Comparison of ENCODE assay signal across 26 cellular contexts in genomic region chr11:12981879-12982531, GRCh38. TPM values are rescaled to one million over a fixed set of nuclear protein-coding genes. Genes with fewer than 3 reads are reported as not detected.
DNase-seq lines count a peak whose midpoint lies in the region; ATAC-seq, FAIRE-seq and TF ChIP-seq lines count a peak whose summit lies in the region.
"Had no signal": no experiment of that assay in that cellular context is flagged by ENCODE, and none has a peak within 500 bp of the region (broad histone marks: within the 10 kb centered on the region; RNA-seq: fewer than 3 reads in every experiment).

No MANE protein-coding gene starts in this region.

- H3K9me3 ChIP-seq in A549 (no peaks in the 10 kb centered on the region), mammary epithelial cell (replicated peaks; ENCODE audit: insufficient read depth, low read length) (no peaks in the 10 kb centered on the region)
- H3K9me3 ChIP-seq: colonic mucosa had no signal

- H3K9me3 Mint-ChIP-seq in activated naive CD8-positive, alpha-beta T cell treated with anti-CD3 and anti-CD28 coated beads, Interleukin-2, amount 50 U/mL, for 24 hours, result no peaks in the 10 kb centered on the region
- H3K9me3 Mint-ChIP-seq in chondrocyte (ENCODE audit: low read depth), result no peaks in the 10 kb centered on the region
- H3K9me3 Mint-ChIP-seq: activated naive CD4-positive, alpha-beta T cell treated with anti-CD3 and anti-CD28 coated beads for 36 hours; activated T-cell treated with anti-CD3 and anti-CD28 coated beads, Interleukin-2, amount 50 U/mL, for 24 hours; CD4-positive, alpha-beta T cell; neural progenitor cell had no signal

- no peak overlapping the region for H3K4me3 ChIP-seq in A549
- H3K4me3 ChIP-seq in mammary epithelial cell (replicated peaks in 1 of 3; ENCODE audit: insufficient read depth in 1 of 3, low read depth in 2 of 3, low read length in 3 of 3), result no peak overlapping the region
- no peak overlapping the region for H3K4me3 ChIP-seq in fibroblast of villous mesenchyme (ENCODE audit: low read depth, low read length)
- H3K4me3 ChIP-seq: colonic mucosa, neural progenitor cell had no signal

- FAIRE-seq in A549 (lab: Jason Lieb, UNC) (no peak), RCC 7860 (lab: Jason Lieb, UNC) (no peak)
- FAIRE-seq: astrocyte, endometrium had no signal

- H3K4me2 ChIP-seq in A549 (no peak overlapping the region), mammary epithelial cell (ENCODE audit: insufficient read depth, low read depth, low read length) (no peak overlapping the region)
- H3K4me2 ChIP-seq: neural progenitor cell had no signal

- no peak for TF ChIP-seq RAD21 in A549 (conservative IDR thresholded peaks at IDR 0.05 in 1 of 2, IDR thresholded peaks at IDR 0.05 in 1 of 2)

- no peaks in the 10 kb centered on the region for H3K27me3 ChIP-seq in mammary epithelial cell (ENCODE audit: insufficient read depth, low read length)
- H3K27me3 ChIP-seq: colonic mucosa, neural progenitor cell had no signal

- H3K27ac Mint-ChIP-seq in activated naive CD8-positive, alpha-beta T cell treated with anti-CD3 and anti-CD28 coated beads, Interleukin-2, amount 50 U/mL, for 24 hours, result no peak overlapping the region
- H3K27ac Mint-ChIP-seq in chondrocyte (ENCODE audit: unreplicated experiment), result no peak overlapping the region
- H3K27ac Mint-ChIP-seq: activated naive CD4-positive, alpha-beta T cell treated with anti-CD3 and anti-CD28 coated beads for 36 hours; activated T-cell treated with anti-CD3 and anti-CD28 coated beads, Interleukin-2, amount 50 U/mL, for 24 hours; CD4-positive, alpha-beta T cell had no signal

- CTCF ChIA-PET in A549 (lab: Yijun Ruan, JAX), result interaction anchor here (1.1 to 10.9 kb wide), 3 partner anchors 18 to 693 kb away, joined by 4 to 123 read pairs (median 7); partner anchors contain the start of gene RASSF10
- CTCF ChIA-PET in mammary epithelial cell (lab: Charles Lee; ENCODE audit: low non-redundant PET), result no interaction called here

- dilution Hi-C loops in mammary epithelial cell (cut with HindIII; ENCODE audit: low sequenced_read_pairs), result no loop called here

- H3K36me3 ChIP-seq in mammary epithelial cell (ENCODE audit: insufficient read depth, low read length), result no peaks in the 10 kb centered on the region
- H3K36me3 ChIP-seq: colonic mucosa, neural progenitor cell had no signal

- H3K27me3 Mint-ChIP-seq in activated naive CD8-positive, alpha-beta T cell treated with anti-CD3 and anti-CD28 coated beads, Interleukin-2, amount 50 U/mL, for 24 hours, result peaks cover 3% of the 10 kb centered on the region
- peaks cover 43% of the 10 kb centered on the region for H3K27me3 Mint-ChIP-seq in chondrocyte (ENCODE audit: low read depth)

- peak; percentile 60 to 68; a peak in 2 of 6 replicates for ATAC-seq in A549
- no peak for ATAC-seq in activated naive CD8-positive, alpha-beta T cell treated with anti-CD3 and anti-CD28 coated beads, Interleukin-2, amount 50 U/mL, for 24 hours
- ATAC-seq: left colon had no signal

- no peaks in the 10 kb centered on the region for H3K79me2 ChIP-seq in mammary epithelial cell (ENCODE audit: insufficient read depth, low read length)

- H4K20me1 ChIP-seq in mammary epithelial cell (ENCODE audit: insufficient read depth, low read length), result no peaks in the 10 kb centered on the region

- 94% methylated on average over 2 of the region's 2 CpGs for WGBS in A549 (ENCODE audit: missing lambda C conversion rate)
- 100% methylated on average over 2 of the region's 2 CpGs for WGBS in mammary epithelial cell (ENCODE audit: low coverage, missing lambda C conversion rate)

- TF ChIP-seq EP300 in A549 (IDR thresholded peaks at IDR 0.05), result no peak

- DNase-seq in A549 (ENCODE audit: low read depth in 1 of 2, low spot score in 1 of 2) (peak in 1 of 2 experiments; percentile 12), H4 (ENCODE audit: low spot score) (peak; percentile 25), mammary epithelial cell (peak; percentile 49), fibroblast of villous mesenchyme (ENCODE audit: low read depth) (peak; percentile 10), NOMO-1 treated with dmso at 0.1 percent for 144 hours (lab: John Stamatoyannopoulos, UW; ENCODE audit: unreplicated experiment) (no peak), RCC 7860 (ENCODE audit: low spot score) (no peak), chondrocyte (ENCODE audit: low spot score) (no peak)
- no peak for DNase-seq in activated naive CD8-positive, alpha-beta T cell treated with anti-CD3 and anti-CD28 coated beads, Interleukin-2, amount 50 U/mL, for 24 hours
- DNase-seq: activated CD4-positive, alpha-beta T cell treated with anti-CD3 and anti-CD28 coated beads, Interleukin-2, amount 50 U/mL, for 48 hours; activated naive CD4-positive, alpha-beta T cell treated with anti-CD3 and anti-CD28 coated beads for 36 hours; activated T-cell treated with anti-CD3 and anti-CD28 coated beads, Interleukin-2, amount 50 U/mL, for 24 hours; CD4-positive, alpha-beta T cell; colonic mucosa; KBM-7; left colon; NCI-H1930; NCI-H510A; OCI-M1; SHP77 treated with DMSO at 0.1 percent for 48 hours; stimulated activated CD8-positive, alpha-beta memory T cell treated with anti-CD3 and anti-CD28 coated beads, Interleukin-4, amount 100 ng/mL, for 48 hours; substantia nigra had no signal

- POLR2A ChIA-PET in A549 (lab: Yijun Ruan, JAX), result interaction anchor here (1.2 kb wide), 1 partner anchor 27 kb away, joined by 3 read pairs; the partner anchor contains the start of gene RASSF10

- no peak overlapping the region for H3K4me3 Mint-ChIP-seq in activated naive CD8-positive, alpha-beta T cell treated with anti-CD3 and anti-CD28 coated beads, Interleukin-2, amount 50 U/mL, for 24 hours
- H3K4me3 Mint-ChIP-seq in chondrocyte (ENCODE audit: unreplicated experiment), result no peak overlapping the region
- H3K4me3 Mint-ChIP-seq: activated naive CD4-positive, alpha-beta T cell treated with anti-CD3 and anti-CD28 coated beads for 36 hours; activated T-cell treated with anti-CD3 and anti-CD28 coated beads, Interleukin-2, amount 50 U/mL, for 24 hours; CD4-positive, alpha-beta T cell had no signal

- intact Hi-C loops in mammary epithelial cell (cut with micrococcal nuclease), result no loop called here

- H3K27ac ChIP-seq in A549, result no peak overlapping the region
- no peak overlapping the region for H3K27ac ChIP-seq in mammary epithelial cell (ENCODE audit: insufficient read depth, low read depth, low read length)
- H3K27ac ChIP-seq: colonic mucosa, HL-60, neural progenitor cell had no signal

- no peak for TF ChIP-seq POLR2A in A549 (IDR thresholded peaks at IDR 0.05; ENCODE audit: low read length)

- in situ Hi-C loops in mammary epithelial cell (cut with MboI; ENCODE audit: low sequenced_read_pairs in 2 of 2), result no loop called here

- no peaks in the 10 kb centered on the region for H3K36me3 Mint-ChIP-seq in activated naive CD8-positive, alpha-beta T cell treated with anti-CD3 and anti-CD28 coated beads, Interleukin-2, amount 50 U/mL, for 24 hours (ENCODE audit: low read depth)
- H3K36me3 Mint-ChIP-seq in chondrocyte (ENCODE audit: low read depth), result no peaks in the 10 kb centered on the region

- no peaks in the 10 kb centered on the region for H3K4me1 Mint-ChIP-seq in activated naive CD8-positive, alpha-beta T cell treated with anti-CD3 and anti-CD28 coated beads, Interleukin-2, amount 50 U/mL, for 24 hours
- peaks cover 2% of the 10 kb centered on the region for H3K4me1 Mint-ChIP-seq in chondrocyte (ENCODE audit: low read depth)

- no peaks in the 10 kb centered on the region; the same call in 2 of the 3 replicates for H3K4me1 ChIP-seq in A549
- no peaks in the 10 kb centered on the region for H3K4me1 ChIP-seq in mammary epithelial cell (ENCODE audit: insufficient read depth, low read length)
- H3K4me1 ChIP-seq: colonic mucosa had no signal

- no TSS peak for BruUV-seq in mammary epithelial cell (replicated peaks; lab: Mats Ljungman, UMichigan)

- H3K9ac ChIP-seq in mammary epithelial cell (ENCODE audit: insufficient read depth, low read length), result no peak overlapping the region
- H3K9ac ChIP-seq: neural progenitor cell had no signal

- peak overlapping the region; percentile 16 for H2AFZ ChIP-seq in mammary epithelial cell (ENCODE audit: low read depth, low read length)
- H2AFZ ChIP-seq: neural progenitor cell had no signal

- TF ChIP-seq CTCF in A549 (IDR thresholded peaks at IDR 0.05), result no peak
- peak; percentile 8 to 33 for TF ChIP-seq CTCF in mammary epithelial cell (conservative IDR thresholded peaks at IDR 0.05 in 1 of 2, IDR thresholded peaks at IDR 0.05 in 1 of 2; ENCODE audit: extremely low read depth in 1 of 2, insufficient read depth in 1 of 2, low read depth in 1 of 2, low read length in 2 of 2)
- no peak for TF ChIP-seq CTCF in fibroblast of villous mesenchyme (IDR thresholded peaks at IDR 0.05; ENCODE audit: insufficient read depth, low read depth, low read length)
- no peak for TF ChIP-seq CTCF in chondrocyte (IDR thresholded peaks at IDR 0.05)

TF ChIP-seq in A549, 52 proteins besides CTCF, POLR2A, EP300 and RAD21:
- no peak for TF ChIP-seq MYC (IDR thresholded peaks at IDR 0.05; ENCODE audit: borderline replicate concordance, low read length)
- no peak for TF ChIP-seq PBX3 (IDR thresholded peaks at IDR 0.05)
- TF ChIP-seq MAFK (IDR thresholded peaks at IDR 0.05; ENCODE audit: partially characterized antibody), result peak; percentile 89

RNA-seq across cellular contexts. Expression of gene RASSF10, which starts 27.1 kb away (rescaled TPM):
- polyA plus RNA-seq in A549 (2011; rRNA removed), result 2.4 and 3.9 TPM in 2 replicates
- 3.0 and 3.7 TPM in 2 replicates for polyA plus RNA-seq in A549 (2012; cell fraction: cytosol; rRNA removed)
- polyA plus RNA-seq in A549 (2012; cell fraction: nucleus; rRNA removed), result 3.5 and 4.8 TPM in 2 replicates
- polyA plus RNA-seq in A549 (2017; fragmentation: RNase III; extraction: RNeasy Plus Mini Kit Qiagen cat#74134 plus additional on column Dnase treatment), result 9.7 to 12.5 TPM (median 10.3 TPM) in 3 replicates
- polyA minus RNA-seq in A549 (2011; rRNA and poly(A)+ RNA removed), result 2.6 and 3.2 TPM in 2 replicates
- total RNA-seq in H4 (2014; rRNA removed; shearing (Covaris generic)), result not detected in 2 replicates
- 1 to 10 TPM; 6.0 to 7.5 TPM for total RNA-seq in mammary epithelial cell
- polyA plus RNA-seq in mammary epithelial cell, result 2.1 TPM
- 1.9 TPM for polyA minus RNA-seq in mammary epithelial cell
- not detected in 2 replicates for total RNA-seq in fibroblast of villous mesenchyme
- not detected in 3 replicates for total RNA-seq in chondrocyte
- total RNA-seq: activated naive CD4-positive, alpha-beta T cell treated with anti-CD3 and anti-CD28 coated beads for 36 hours; CD4-positive, alpha-beta T cell; T-helper 1 cell treated with Interleukin-12 subunit alpha and Interleukin-12 subunit beta and Interleukin-4 antibody, amounts not matched to agents 30 ng/mL and 1 ng/mL, for 36 hours had no signal

Comparison
In these comparisons a context has a peak if more than half of its experiments do, and no peak if none do; other contexts are left out.
1. DNase-seq: peak in H4 (single experiment), mammary epithelial cell (single experiment) and fibroblast of villous mesenchyme (single experiment); none in activated naive CD8-positive, alpha-beta T cell treated with anti-CD3 and anti-CD28 coated beads, Interleukin-2, amount 50 U/mL, for 24 hours (single experiment), NOMO-1 treated with dmso at 0.1 percent for 144 hours (single experiment), RCC 7860 (single experiment) and chondrocyte (single experiment).
2. CTCF ChIP-seq: peak in mammary epithelial cell (2 of 2); none in A549 (single experiment), fibroblast of villous mesenchyme (single experiment) and chondrocyte (single experiment).